Comparison of ENCODE assay signal across 1 cellular context in the genomic region with DNA sequence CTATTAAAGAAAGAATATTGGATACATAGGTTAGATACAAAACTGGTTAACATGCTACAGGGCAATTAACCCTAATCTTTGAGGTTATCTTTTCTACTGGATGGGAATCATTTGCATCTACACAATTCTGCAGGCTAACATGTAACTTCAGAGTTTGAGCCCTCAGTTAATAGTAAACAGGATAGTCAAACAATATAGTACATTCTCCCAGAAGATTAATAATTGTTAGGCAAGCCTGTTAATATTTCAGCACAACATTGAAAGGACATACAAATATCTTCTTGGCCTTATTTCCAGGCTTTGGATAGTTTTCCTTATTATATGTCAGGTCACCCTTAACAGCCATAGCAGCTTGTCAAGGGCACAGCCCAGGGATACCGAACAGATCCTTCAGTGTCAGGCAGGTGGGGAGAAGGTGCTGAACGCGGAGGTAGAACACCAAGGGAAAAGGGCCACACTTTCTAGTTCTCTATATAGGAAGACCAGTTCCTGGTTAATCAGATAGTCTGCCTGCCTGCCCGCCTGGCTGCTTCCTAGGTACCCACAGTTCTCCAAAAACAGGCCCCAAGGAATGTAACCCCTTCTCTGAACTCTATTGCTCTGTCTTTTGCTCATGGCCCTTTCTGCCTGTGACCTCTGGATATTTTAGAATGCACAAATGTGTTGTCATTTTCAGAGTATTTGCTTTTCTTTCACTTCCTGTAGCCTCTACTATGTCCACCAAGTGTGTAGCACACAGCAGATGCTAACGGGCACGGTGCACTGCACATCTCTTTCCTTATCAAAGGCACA.
TF ChIP-seq lines count a peak whose summit lies in the region.

No MANE protein-coding gene starts in this region.

TF ChIP-seq in A549, 52 proteins besides CTCF, POLR2A, EP300 and RAD21:
- TF ChIP-seq, protein P1, sequence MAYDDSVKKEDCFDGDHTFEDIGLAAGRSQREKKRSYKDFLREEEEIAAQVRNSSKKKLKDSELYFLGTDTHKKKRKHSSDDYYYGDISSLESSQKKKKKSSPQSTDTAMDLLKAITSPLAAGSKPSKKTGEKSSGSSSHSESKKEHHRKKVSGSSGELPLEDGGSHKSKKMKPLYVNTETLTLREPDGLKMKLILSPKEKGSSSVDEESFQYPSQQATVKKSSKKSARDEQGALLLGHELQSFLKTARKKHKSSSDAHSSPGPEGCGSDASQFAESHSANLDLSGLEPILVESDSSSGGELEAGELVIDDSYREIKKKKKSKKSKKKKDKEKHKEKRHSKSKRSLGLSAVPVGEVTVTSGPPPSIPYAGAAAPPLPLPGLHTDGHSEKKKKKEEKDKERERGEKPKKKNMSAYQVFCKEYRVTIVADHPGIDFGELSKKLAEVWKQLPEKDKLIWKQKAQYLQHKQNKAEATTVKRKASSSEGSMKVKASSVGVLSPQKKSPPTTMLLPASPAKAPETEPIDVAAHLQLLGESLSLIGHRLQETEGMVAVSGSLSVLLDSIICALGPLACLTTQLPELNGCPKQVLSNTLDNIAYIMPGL (CRISPR knock-in tag; IDR thresholded peaks at IDR 0.05; ENCODE audit: borderline replicate concordance): no peak
- TF ChIP-seq NR3C1 (IDR thresholded peaks at IDR 0.05): no peak
- no peak for TF ChIP-seq HOXB5 (CRISPR knock-in tag; IDR thresholded peaks at IDR 0.05)
- TF ChIP-seq, protein P2, sequence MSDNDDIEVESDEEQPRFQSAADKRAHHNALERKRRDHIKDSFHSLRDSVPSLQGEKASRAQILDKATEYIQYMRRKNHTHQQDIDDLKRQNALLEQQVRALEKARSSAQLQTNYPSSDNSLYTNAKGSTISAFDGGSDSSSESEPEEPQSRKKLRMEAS (IDR thresholded peaks at IDR 0.05): no peak
- no peak for TF ChIP-seq ESRRA (IDR thresholded peaks at IDR 0.05; ENCODE audit: borderline replicate concordance, low read length)
- no peak for TF ChIP-seq TP53 (CRISPR knock-in tag; IDR thresholded peaks at IDR 0.05)
- TF ChIP-seq EHMT2 (IDR thresholded peaks at IDR 0.05; ENCODE audit: low read depth): no peak
- no peak for TF ChIP-seq NPAS2 (CRISPR knock-in tag; IDR thresholded peaks at IDR 0.05; ENCODE audit: borderline replicate concordance)
